10 cellular contexts compared by ENCODE assay signal in genomic region chr11:61922539-61922938, GRCh38. TPM values are rescaled to one million over a fixed set of nuclear protein-coding genes. Genes with fewer than 3 reads are reported as not detected.
A peak's percentile ranks its signal among the peaks of the same experiment; 100 is the strongest.
DNase-seq lines count a peak whose midpoint lies in the region; ATAC-seq, FAIRE-seq and TF ChIP-seq lines count a peak whose summit lies in the region.
"Had no signal": no experiment of that assay in that cellular context is flagged by ENCODE, and none has a peak within 500 bp of the region (broad histone marks: within the 10 kb centered on the region; RNA-seq: fewer than 3 reads in every experiment).

No MANE protein-coding gene starts in this region.

- no peaks in the 10 kb centered on the region for H4K20me1 ChIP-seq in astrocyte (ENCODE audit: insufficient read depth, low read length)

- H3K4me3 Mint-ChIP-seq in HFFc6 (peak overlapping the region; percentile 48), astrocyte (ENCODE audit: unreplicated experiment) (peak overlapping the region; percentile 34)

- H3K27me3 ChIP-seq in astrocyte (ENCODE audit: insufficient read depth, low read length): peaks cover 22% of the 10 kb centered on the region

- H3K9me3 ChIP-seq in astrocyte (ENCODE audit: insufficient read depth, low read depth, low read length): no peaks in the 10 kb centered on the region

- H2AFZ ChIP-seq in astrocyte (ENCODE audit: low read depth, low read length): no peak overlapping the region

- no peak for FAIRE-seq in astrocyte (lab: Jason Lieb, UNC)
- FAIRE-seq: GM18507 had no signal

- H3K27me3 Mint-ChIP-seq in HFFc6 (ENCODE audit: insufficient read depth): no peaks in the 10 kb centered on the region; the same call in 1 of the 2 replicates
- peaks cover 44% of the 10 kb centered on the region for H3K27me3 Mint-ChIP-seq in astrocyte (ENCODE audit: low read depth, unreplicated experiment)

- H3K4me3 ChIP-seq in astrocyte (ENCODE audit: insufficient read depth, low read depth, low read length): no peak overlapping the region

- no peak overlapping the region for H3K4me2 ChIP-seq in astrocyte (ENCODE audit: low read length)

- H3K9ac ChIP-seq in astrocyte (ENCODE audit: low read length): no peak overlapping the region

- no peaks in the 10 kb centered on the region for H3K36me3 ChIP-seq in astrocyte (ENCODE audit: insufficient read depth, low read length)

- intact Hi-C loops in left colon (cut with DNase I, micrococcal nuclease): no loop called here

- ATAC-seq in left colon (peak; percentile 27), GM18873 (IDR thresholded peaks at IDR 0.05; ENCODE audit: low FRiP score, unreplicated experiment) (no peak), HG02884 (IDR thresholded peaks at IDR 0.05; ENCODE audit: unreplicated experiment) (no peak)

- H3K36me3 Mint-ChIP-seq in HFFc6 (ENCODE audit: low read depth): no peaks in the 10 kb centered on the region
- H3K36me3 Mint-ChIP-seq in astrocyte (ENCODE audit: low read depth, unreplicated experiment): no peaks in the 10 kb centered on the region

- no peaks in the 10 kb centered on the region for H3K79me2 ChIP-seq in astrocyte (ENCODE audit: insufficient read depth, low read length)

- no peak overlapping the region for H3K27ac ChIP-seq in astrocyte (ENCODE audit: low read depth, low read length)
- H3K27ac ChIP-seq in substantia nigra (ENCODE audit: low read depth, low read length, poor library complexity, severe bottlenecking): peak overlapping the region; percentile 12

- no peaks in the 10 kb centered on the region for H3K9me3 Mint-ChIP-seq in HFFc6
- no peaks in the 10 kb centered on the region for H3K9me3 Mint-ChIP-seq in astrocyte (ENCODE audit: unreplicated experiment)

- H3K4me1 Mint-ChIP-seq in HFFc6 (ENCODE audit: low read depth) (peaks cover 23% of the 10 kb centered on the region), astrocyte (ENCODE audit: low read depth, unreplicated experiment) (peaks cover 13% of the 10 kb centered on the region)

- DNase-seq in HFFc6 (peak; percentile 47), astrocyte (ENCODE audit: low read depth) (peak; percentile 32), left colon (peak; percentile 46 to 65), substantia nigra (lab: John Stamatoyannopoulos, UW) (peak in 5 of 49 donors; percentile 20 to 54 (median 23)), HT-29 (ENCODE audit: low spot score) (no peak), NAMALWA (ENCODE audit: low spot score) (no peak)
- DNase-seq: activated CD4-positive, alpha-beta T cell treated with anti-CD3 and anti-CD28 coated beads, Interleukin-2, amount 50 U/mL, for 4 hours had no signal

- TF ChIP-seq CTCF in HFFc6 (IDR thresholded peaks at IDR 0.05): no peak
- TF ChIP-seq CTCF in astrocyte (IDR thresholded peaks at IDR 0.05; ENCODE audit: insufficient read depth, low read depth, low read length): no peak

- H3K27ac Mint-ChIP-seq in HFFc6 (peak overlapping the region; percentile 72), astrocyte (ENCODE audit: unreplicated experiment) (peak overlapping the region; percentile 83)

- peaks cover 16% of the 10 kb centered on the region for H3K4me1 ChIP-seq in astrocyte (ENCODE audit: insufficient read depth, low read length)

RNA-seq across cellular contexts. Expression of gene RAB3IL1, which starts 5.2 kb away (rescaled TPM):
- total RNA-seq in HFFc6 (2021; fragmentation: NEBNext Ultra II Directional; extraction: Animal tissue kit (Norgen Biotek cat#: 25700)): 1 to 10 TPM; 5.3 to 8.8 (median 7.9) TPM
- total RNA-seq in astrocyte (0.91 and 1.7 TPM in 2 replicates), left colon (1 to 10 TPM; 3.1 to 7.0 TPM)
- total RNA-seq in HT-29 (2014; rRNA removed; shearing (Covaris generic)): 1.6 TPM in 1 of 2 replicates, not detected in the other

RNA-seq across cellular contexts. Expression of gene BEST1, which starts 27.6 kb away (rescaled TPM):
- total RNA-seq in HFFc6 (2021; fragmentation: NEBNext Ultra II Directional; extraction: Animal tissue kit (Norgen Biotek cat#: 25700)): 1 to 10 TPM in 5 of 6 experiments, under 1 TPM in 1; 0.92 to 2.0 (median 1.9) TPM
- 0.60 and 0.66 TPM in 2 replicates for total RNA-seq in astrocyte
- 1 to 10 TPM in 1 of 2 donors, under 1 TPM in 1; 0.64 to 1.6 TPM for total RNA-seq in left colon
- total RNA-seq in HT-29 (2014; rRNA removed; shearing (Covaris generic)): 0.46 TPM in 1 of 2 replicates, not detected in the other

RNA-seq across cellular contexts. Expression of gene FADS3, which starts 31.2 kb away (rescaled TPM):
- 100 to 1,000 TPM; 126 to 161 (median 137) TPM for total RNA-seq in HFFc6 (2021; fragmentation: NEBNext Ultra II Directional; extraction: Animal tissue kit (Norgen Biotek cat#: 25700))
- total RNA-seq in astrocyte: 59.1 and 61.9 TPM in 2 replicates
- 10 to 100 TPM in 1 of 2 donors, 1 to 10 TPM in 1; 6.9 to 18.7 TPM for total RNA-seq in left colon
- total RNA-seq in HT-29 (2014; rRNA removed; shearing (Covaris generic)): 42.2 and 44.0 TPM in 2 replicates

RNA-seq across cellular contexts. Expression of gene FTH1, which starts 44.9 kb away (rescaled TPM):
- 1,000 to 10,000 TPM; 2,192 to 2,832 (median 2,637) TPM for total RNA-seq in HFFc6 (2021; fragmentation: NEBNext Ultra II Directional; extraction: Animal tissue kit (Norgen Biotek cat#: 25700))
- total RNA-seq in astrocyte (2,052 and 2,092 TPM in 2 replicates), left colon (1,000 to 10,000 TPM; 4,322 to 5,591 TPM)
- 1,803 and 2,077 TPM in 2 replicates for total RNA-seq in HT-29 (2014; rRNA removed; shearing (Covaris generic))

Comparison
In these comparisons a context has a peak if more than half of its experiments do, and no peak if none do; other contexts are left out.
1. DNase-seq: peak in HFFc6 (single experiment), astrocyte (single experiment) and left colon (2 of 2); none in HT-29 (single experiment) and NAMALWA (single experiment).